9 cellular contexts compared by ENCODE assay signal in genomic region chr21:42232176-42232825, GRCh38. TPM values are rescaled to one million over a fixed set of nuclear protein-coding genes. Genes with fewer than 3 reads are reported as not detected.
DNase-seq lines count a peak whose midpoint lies in the region; ATAC-seq and TF ChIP-seq lines count a peak whose summit lies in the region.
"Had no signal": no experiment of that assay in that cellular context is flagged by ENCODE, and none has a peak within 500 bp of the region (broad histone marks: within the 10 kb centered on the region; RNA-seq: fewer than 3 reads in every experiment).

No MANE protein-coding gene starts in this region.

- H3K27ac ChIP-seq in Peyer's patch (peak overlapping the region in 3 of 4 donors; percentile 82 to 88 (median 86)), suprapubic skin (peak overlapping the region; percentile 77)

- H3K27me3 Mint-ChIP-seq in activated T-cell treated with anti-CD3 and anti-CD28 coated beads, Interleukin-2, amount 50 U/mL, for 72 hours (ENCODE audit: low read depth), result no peaks in the 10 kb centered on the region

- ATAC-seq in activated T-cell treated with anti-CD3 and anti-CD28 coated beads, Interleukin-2, amount 50 U/mL, for 72 hours (replicated peaks in 1 of 2), result no peak
- ATAC-seq in GM19035 (IDR thresholded peaks at IDR 0.05; ENCODE audit: unreplicated experiment), result no peak
- ATAC-seq in HG02981 (IDR thresholded peaks at IDR 0.05; ENCODE audit: unreplicated experiment), result no peak

- peaks cover 2 to 4% of the 10 kb centered on the region in 2 donors for H3K9me3 Mint-ChIP-seq in activated T-cell treated with anti-CD3 and anti-CD28 coated beads, Interleukin-2, amount 50 U/mL, for 72 hours

- H3K4me1 ChIP-seq in Peyer's patch (peaks cover 26 to 70% (median 58%) of the 10 kb centered on the region in 4 donors), suprapubic skin (peaks cover 97% of the 10 kb centered on the region)

- no peaks in the 10 kb centered on the region for H3K9me3 ChIP-seq in Peyer's patch
- H3K9me3 ChIP-seq in suprapubic skin, result no peaks in the 10 kb centered on the region

- peak overlapping the region; percentile 84 to 89 for H3K4me3 Mint-ChIP-seq in activated T-cell treated with anti-CD3 and anti-CD28 coated beads, Interleukin-2, amount 50 U/mL, for 72 hours

- WGBS in suprapubic skin, result 71% methylated on average over 6 of the region's 8 CpGs

- peak overlapping the region; percentile 96 for H3K27ac Mint-ChIP-seq in activated T-cell treated with anti-CD3 and anti-CD28 coated beads, Interleukin-2, amount 50 U/mL, for 72 hours

- peaks cover 92% of the 10 kb centered on the region for H3K4me1 Mint-ChIP-seq in activated T-cell treated with anti-CD3 and anti-CD28 coated beads, Interleukin-2, amount 50 U/mL, for 72 hours (ENCODE audit: low read depth)

- no peak for TF ChIP-seq POLR2A in Peyer's patch (IDR thresholded peaks at IDR 0.05)
- TF ChIP-seq POLR2A in suprapubic skin (IDR thresholded peaks at IDR 0.05), result no peak

- DNase-seq in activated T-cell treated with anti-CD3 and anti-CD28 coated beads, Interleukin-2, amount 50 U/mL, for 72 hours, result peak in 1 of 2 donors; percentile 30
- DNase-seq in activated T-cell treated with anti-CD3 and anti-CD28 coated beads, Interleukin-2, amount 50 U/mL, for 1 hour, result no peak
- DNase-seq in Peyer's patch, result peak in 2 of 3 donors; percentile 58 to 66
- DNase-seq in germinal center (ENCODE audit: low spot score), result peak; percentile 31
- no peak for DNase-seq in suprapubic skin (ENCODE audit: low spot score in 2 of 2)
- DNase-seq in GOT3 (lab: John Stamatoyannopoulos, UW), result no peak
- DNase-seq: Kasumi-1 had no signal

- H3K4me3 ChIP-seq in Peyer's patch (no peak overlapping the region), suprapubic skin (no peak overlapping the region)

- TF ChIP-seq EP300 in suprapubic skin (IDR thresholded peaks at IDR 0.05), result no peak

- TF ChIP-seq CTCF in Peyer's patch (IDR thresholded peaks at IDR 0.05) (no peak), suprapubic skin (IDR thresholded peaks at IDR 0.05) (no peak)

- no peaks in the 10 kb centered on the region for H3K36me3 ChIP-seq in Peyer's patch
- H3K36me3 ChIP-seq in suprapubic skin, result no peaks in the 10 kb centered on the region

- H3K27me3 ChIP-seq in Peyer's patch, result no peaks in the 10 kb centered on the region
- H3K27me3 ChIP-seq in suprapubic skin, result no peaks in the 10 kb centered on the region

- H3K36me3 Mint-ChIP-seq in activated T-cell treated with anti-CD3 and anti-CD28 coated beads, Interleukin-2, amount 50 U/mL, for 72 hours (ENCODE audit: insufficient read depth in 2 of 2), result peaks cover 10 to 15% of the 10 kb centered on the region in 2 donors

RNA-seq across cellular contexts. Expression of gene ABCG1, which starts 13.4 kb away (rescaled TPM):
- 10 to 100 TPM; 53.1 to 55.5 TPM for total RNA-seq in activated T-cell treated with anti-CD3 and anti-CD28 coated beads, Interleukin-2, amount 50 U/mL, for 72 hours
- total RNA-seq in Peyer's patch (10 to 100 TPM; 33.0 to 68.5 (median 40.8) TPM), suprapubic skin (10 to 100 TPM; 32.0 to 54.0 (median 35.2) TPM)

Comparison
In these comparisons a context has a peak if more than half of its experiments do, and no peak if none do; other contexts are left out.
1. DNase-seq: peak in Peyer's patch (2 of 3) and germinal center (single experiment); none in activated T-cell treated with anti-CD3 and anti-CD28 coated beads, Interleukin-2, amount 50 U/mL, for 1 hour (single experiment), suprapubic skin (0 of 2) and GOT3 (single experiment).